Comparison of ENCODE assay signal across 23 cellular contexts in the genomic region with DNA sequence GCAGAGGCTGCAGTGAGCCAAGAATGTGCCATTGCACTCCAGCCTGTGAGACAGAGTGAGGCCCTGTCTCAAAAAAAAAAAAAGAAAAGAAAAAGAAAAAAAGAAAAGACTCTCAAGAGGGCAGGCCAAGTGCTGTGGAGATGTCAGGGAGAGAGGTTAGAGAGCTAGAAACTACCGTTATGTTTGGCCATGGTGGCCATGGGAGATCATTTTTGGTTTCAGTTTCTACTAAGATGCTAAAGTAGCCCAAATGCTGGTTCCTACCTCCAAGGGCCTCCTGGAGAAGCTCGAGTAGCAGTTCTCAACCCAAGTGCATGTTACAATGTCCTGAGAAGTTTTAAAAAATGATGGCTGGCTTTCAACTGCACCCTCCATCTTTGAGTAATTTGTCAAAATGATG. TPM values are rescaled to one million over a fixed set of nuclear protein-coding genes. Genes with fewer than 3 reads are reported as not detected.
DNase-seq lines count a peak whose midpoint lies in the region; ATAC-seq and TF ChIP-seq lines count a peak whose summit lies in the region.
"Had no signal": no experiment of that assay in that cellular context is flagged by ENCODE, and none has a peak within 500 bp of the region (broad histone marks: within the 10 kb centered on the region; RNA-seq: fewer than 3 reads in every experiment).

No MANE protein-coding gene starts in this region.

- TF ChIP-seq CTCF in Caco-2 (IDR thresholded peaks at IDR 0.05; ENCODE audit: insufficient read depth in 1 of 2, low read depth in 1 of 2, low read length in 1 of 2, severe bottlenecking in 1 of 2, unreplicated experiment in 1 of 2): no peak
- TF ChIP-seq CTCF in OCI-LY3 (IDR thresholded peaks at IDR 0.05; ENCODE audit: low read depth, low read length): no peak

- H3K4me1 ChIP-seq in Caco-2 (peaks cover 5% of the 10 kb centered on the region; the same call in 1 of the 2 replicates), OCI-LY3 (ENCODE audit: low read length) (peaks cover 8% of the 10 kb centered on the region; the same call in 1 of the 2 replicates), aorta (ENCODE audit: control insufficient read depth in 1 of 2, insufficient read depth in 2 of 2, low read length in 2 of 2) (no peaks in the 10 kb centered on the region)

- 35 to 44% methylated on average over 2 of the region's 2 CpGs for WGBS in aorta, 2 donors

- no peaks in the 10 kb centered on the region for H3K27me3 ChIP-seq in Caco-2 (replicated peaks; ENCODE audit: control insufficient read depth, insufficient read depth, low read length)
- H3K27me3 ChIP-seq in OCI-LY3 (ENCODE audit: low read depth, low read length): no peaks in the 10 kb centered on the region
- no peaks in the 10 kb centered on the region for H3K27me3 ChIP-seq in aorta (ENCODE audit: control insufficient read depth in 1 of 2, insufficient read depth in 2 of 2, low read length in 1 of 2)

- no peak overlapping the region for H3K9ac ChIP-seq in OCI-LY3 (ENCODE audit: low read length)

- no peaks in the 10 kb centered on the region for H3K79me2 ChIP-seq in OCI-LY3 (ENCODE audit: low read length)

- no TSS peak for BruUV-seq in Caco-2 (replicated peaks; lab: Mats Ljungman, UMichigan)

- H3K36me3 ChIP-seq in Caco-2 (ENCODE audit: control insufficient read depth, insufficient read depth, low read length): no peaks in the 10 kb centered on the region
- no peaks in the 10 kb centered on the region for H3K36me3 ChIP-seq in OCI-LY3 (replicated peaks; ENCODE audit: low read depth, low read length)
- H3K36me3 ChIP-seq in aorta (ENCODE audit: control insufficient read depth in 1 of 2, insufficient read depth in 2 of 2, low read length in 1 of 2): no peaks in the 10 kb centered on the region

- no peak overlapping the region for H3K4me2 ChIP-seq in OCI-LY3 (ENCODE audit: low read length)
- H3K4me2 ChIP-seq: PC-9 had no signal

- no peaks in the 10 kb centered on the region for H3K9me3 ChIP-seq in Caco-2
- H3K9me3 ChIP-seq in OCI-LY3 (ENCODE audit: insufficient read depth, low read length): no peaks in the 10 kb centered on the region
- H3K9me3 ChIP-seq in aorta (ENCODE audit: control insufficient read depth, low read length): no peaks in the 10 kb centered on the region

- no peaks in the 10 kb centered on the region for H3K36me3 Mint-ChIP-seq in Caco-2 (ENCODE audit: insufficient read depth, unreplicated experiment)
- H3K36me3 Mint-ChIP-seq: CD4-positive, CD25-positive, alpha-beta regulatory T cell had no signal

- DNase-seq in Caco-2 (no peak), M059J (ENCODE audit: low read depth) (peak; percentile 5), epithelial cell of prostate (ENCODE audit: low read depth, low spot score) (no peak), T1000 (lab: John Stamatoyannopoulos, UW) (no peak), aorta (no peak), SIG-M5 (lab: John Stamatoyannopoulos, UW) (no peak)
- DNase-seq: 8988T; CD4-positive, CD25-positive, alpha-beta regulatory T cell; COR-L47; DMS153; GDM1; HCEC 1CT; NCI-H1105; NCI-H1694 treated with DMSO at 0.1 percent for 48 hours; NCI-H2107; NCI-H510A treated with DMSO at 0.1 percent for 48 hours; NCI-H82; PC-9 had no signal

- H3K4me3 ChIP-seq in Caco-2 (ENCODE audit: low read depth, low read length) (no peak overlapping the region), OCI-LY3 (ENCODE audit: low read length) (no peak overlapping the region), aorta (ENCODE audit: low read length in 2 of 2) (no peak overlapping the region)
- H3K4me3 ChIP-seq: PC-9, SK-N-MC had no signal

- no peaks in the 10 kb centered on the region for H3K27me3 Mint-ChIP-seq in Caco-2 (ENCODE audit: insufficient read depth, unreplicated experiment)
- H3K27me3 Mint-ChIP-seq: CD4-positive, CD25-positive, alpha-beta regulatory T cell; IgD-negative memory B cell had no signal

- CTCF ChIA-PET in Caco-2 (lab: Charles Lee): no interaction called here

- no peaks in the 10 kb centered on the region for H4K20me1 ChIP-seq in OCI-LY3 (ENCODE audit: insufficient read depth, low read length)

- POLR2A ChIA-PET in Caco-2 (lab: Charles Lee): no interaction called here

- H3K4me3 Mint-ChIP-seq in Caco-2 (ENCODE audit: unreplicated experiment): no peak overlapping the region
- H3K4me3 Mint-ChIP-seq: CD4-positive, CD25-positive, alpha-beta regulatory T cell; IgD-negative memory B cell had no signal

- ATAC-seq in HG03354 (IDR thresholded peaks at IDR 0.05; ENCODE audit: poor library complexity, severe bottlenecking, unreplicated experiment): no peak
- ATAC-seq in aorta (ENCODE audit: low FRiP score): no peak
- ATAC-seq: Right ventricle myocardium inferior had no signal

- intact Hi-C loops in Caco-2 (cut with micrococcal nuclease; ENCODE audit: unreplicated experiment): loop anchor here (10.0 kb wide), 1 partner anchor 109 kb away; no protein-coding TSS in a partner anchor
- intact Hi-C loops in aorta (cut with DNase I): no loop called here

- H3K9me3 Mint-ChIP-seq in Caco-2 (ENCODE audit: unreplicated experiment): peaks cover 2% of the 10 kb centered on the region

- H3K27ac ChIP-seq in OCI-LY3 (ENCODE audit: low read length) (no peak overlapping the region), epithelial cell of prostate (peak overlapping the region; percentile 75), aorta (ENCODE audit: low read depth in 1 of 2, low read length in 2 of 2) (no peak overlapping the region)
- H3K27ac ChIP-seq: PC-9, SK-N-MC had no signal

- H2AFZ ChIP-seq in OCI-LY3 (ENCODE audit: low read depth, low read length): peak overlapping the region; percentile 35; the same call in 1 of the 2 replicates
- H2AFZ ChIP-seq: PC-9 had no signal

- peaks cover 17% of the 10 kb centered on the region for H3K4me1 Mint-ChIP-seq in Caco-2 (ENCODE audit: low read depth, unreplicated experiment)
- H3K4me1 Mint-ChIP-seq: CD4-positive, CD25-positive, alpha-beta regulatory T cell had no signal

- peak overlapping the region; percentile 59 for H3K27ac Mint-ChIP-seq in Caco-2 (ENCODE audit: unreplicated experiment)
- H3K27ac Mint-ChIP-seq: CD4-positive, CD25-positive, alpha-beta regulatory T cell; IgD-negative memory B cell had no signal

RNA-seq across cellular contexts. Expression of a gene that starts 47.4 kb away (rescaled TPM):
- total RNA-seq in Caco-2 (2022): 93.7 and 103 TPM in 2 replicates
- total RNA-seq in M059J (2014; rRNA removed; shearing (Covaris generic)): 57.2 and 70.7 TPM in 2 replicates
- 100 to 1,000 TPM; 108 to 297 TPM for total RNA-seq in aorta
- polyA plus RNA-seq in aorta: 10 to 100 TPM; 11.8 to 42.2 TPM
